ENCODE assay signal across 17 cellular contexts in the genomic region with DNA sequence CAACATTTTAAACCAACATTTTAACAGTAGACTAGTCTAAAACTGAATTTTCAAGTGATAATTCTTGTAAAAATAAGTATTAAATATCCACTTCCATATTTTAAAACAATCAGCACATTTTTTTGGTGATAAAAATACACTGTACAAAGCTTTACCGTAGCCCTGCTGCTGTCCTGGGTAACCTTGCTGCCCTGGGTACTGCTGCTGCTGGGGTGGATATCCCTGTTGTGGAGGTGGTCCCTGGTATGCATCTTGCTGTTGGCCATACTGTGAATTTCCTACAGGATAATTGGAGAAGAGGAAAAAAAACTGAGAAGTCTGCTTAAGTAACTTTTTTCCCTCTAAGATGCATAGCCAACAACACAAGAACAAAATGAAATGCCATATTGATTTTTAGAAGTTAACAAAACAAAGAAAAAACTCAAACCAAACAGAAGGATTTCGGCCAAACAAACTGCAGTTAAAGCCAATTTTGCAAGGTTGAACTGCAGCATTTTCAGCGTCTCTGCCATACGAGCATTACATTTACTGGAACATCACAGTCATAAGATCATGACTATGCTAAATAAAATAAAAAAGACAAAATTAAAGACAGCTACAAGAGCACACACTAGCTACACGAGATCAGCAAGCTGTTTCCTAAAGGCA. TPM values are rescaled to one million over a fixed set of nuclear protein-coding genes. Genes with fewer than 3 reads are reported as not detected.
DNase-seq lines count a peak whose midpoint lies in the region; ATAC-seq and TF ChIP-seq lines count a peak whose summit lies in the region.
"Had no signal": no experiment of that assay in that cellular context is flagged by ENCODE, and none has a peak within 500 bp of the region (broad histone marks: within the 10 kb centered on the region; RNA-seq: fewer than 3 reads in every experiment).

No MANE protein-coding gene starts in this region.

- no peak for DNase-seq in activated naive CD4-positive, alpha-beta T cell treated with Interleukin-2 at 50 U/mL for 16 hours
- DNase-seq in endodermal cell (no peak), nephron progenitor cell (no peak), lower lobe of right lung (no peak), amniotic stem cell (lab: John Stamatoyannopoulos, UW) (no peak)
- DNase-seq: 8988T; AML-193; Caco-2; CD8-positive, alpha-beta memory T cell; DMS53; GF-D8; GM23248 had no signal

- no peak overlapping the region for H3K4me3 Mint-ChIP-seq in activated naive CD4-positive, alpha-beta T cell treated with anti-CD3 and anti-CD28 coated beads, Interleukin-2, amount 50 U/mL, for 24 hours
- H3K4me3 Mint-ChIP-seq in endodermal cell (no peak overlapping the region), nephron progenitor cell (no peak overlapping the region)
- H3K4me3 Mint-ChIP-seq: CD8-positive, alpha-beta memory T cell had no signal

- H3K9ac ChIP-seq in HUES64 (ENCODE audit: low read depth, low read length): no peak overlapping the region
- no peak overlapping the region for H3K9ac ChIP-seq in endodermal cell (ENCODE audit: extremely low read depth, low read length, poor library complexity, severe bottlenecking)
- H3K9ac ChIP-seq: BLaER1, GM23248 had no signal

- TF ChIP-seq CTCF in endodermal cell (conservative IDR thresholded peaks at IDR 0.05) (no peak), nephron progenitor cell (IDR thresholded peaks at IDR 0.05) (no peak), lower lobe of right lung (IDR thresholded peaks at IDR 0.05) (no peak)

- WGBS in HUES64: 96% methylated on average over 4 of the region's 5 CpGs
- 96 to 100% methylated on average over 1 to 4 of the region's 5 CpGs for WGBS in endodermal cell (ENCODE audit: insufficient coverage in 1 of 2, insufficient read length in 1 of 2), 2 experiments

- H3K27me3 ChIP-seq in HUES64 (ENCODE audit: insufficient read depth, low read length) (no peaks in the 10 kb centered on the region), endodermal cell (ENCODE audit: control insufficient read depth, insufficient read depth, low read length, poor library complexity, severe bottlenecking) (no peaks in the 10 kb centered on the region), lower lobe of right lung (ENCODE audit: low read depth) (no peaks in the 10 kb centered on the region)
- H3K27me3 ChIP-seq: BLaER1 had no signal

- H3K9me3 Mint-ChIP-seq in activated naive CD4-positive, alpha-beta T cell treated with anti-CD3 and anti-CD28 coated beads, Interleukin-2, amount 50 U/mL, for 24 hours: no peaks in the 10 kb centered on the region
- no peaks in the 10 kb centered on the region for H3K9me3 Mint-ChIP-seq in endodermal cell
- H3K9me3 Mint-ChIP-seq in nephron progenitor cell: no peaks in the 10 kb centered on the region
- H3K9me3 Mint-ChIP-seq: CD8-positive, alpha-beta memory T cell had no signal

- peak overlapping the region; percentile 30 for H3K27ac Mint-ChIP-seq in activated naive CD4-positive, alpha-beta T cell treated with anti-CD3 and anti-CD28 coated beads, Interleukin-2, amount 50 U/mL, for 24 hours
- H3K27ac Mint-ChIP-seq in endodermal cell (peak overlapping the region; percentile 52), nephron progenitor cell (peak overlapping the region; percentile 12)

- H3K36me3 ChIP-seq in HUES64 (ENCODE audit: insufficient read depth, low read length) (peaks cover 84% of the 10 kb centered on the region), endodermal cell (ENCODE audit: control insufficient read depth, insufficient read depth, low read length) (peaks cover 83% of the 10 kb centered on the region), lower lobe of right lung (peaks cover 80% of the 10 kb centered on the region)

- no peak overlapping the region for H3K4me3 ChIP-seq in HUES64 (ENCODE audit: low read length)
- no peak overlapping the region for H3K4me3 ChIP-seq in endodermal cell (ENCODE audit: low read length)
- no peak overlapping the region for H3K4me3 ChIP-seq in lower lobe of right lung
- H3K4me3 ChIP-seq: BLaER1, GM23248, HAP-1 had no signal

- H3K4me1 Mint-ChIP-seq in activated naive CD4-positive, alpha-beta T cell treated with anti-CD3 and anti-CD28 coated beads, Interleukin-2, amount 50 U/mL, for 24 hours: peaks cover 4% of the 10 kb centered on the region
- H3K4me1 Mint-ChIP-seq in endodermal cell: peaks cover 16% of the 10 kb centered on the region
- H3K4me1 Mint-ChIP-seq in nephron progenitor cell: no peaks in the 10 kb centered on the region

- H3K27ac ChIP-seq in HUES64 (ENCODE audit: low read depth, low read length): peak overlapping the region; percentile 1; the same call in 1 of the 2 replicates
- H3K27ac ChIP-seq in endodermal cell (ENCODE audit: low read depth, low read length): no peak overlapping the region
- no peak overlapping the region for H3K27ac ChIP-seq in lower lobe of right lung
- H3K27ac ChIP-seq: BLaER1, GM23248 had no signal

- intact Hi-C loops in lower lobe of right lung (cut with DNase I): no loop called here

- H3K9me3 ChIP-seq in HUES64 (ENCODE audit: insufficient read depth, low read depth, low read length): no peaks in the 10 kb centered on the region
- no peaks in the 10 kb centered on the region for H3K9me3 ChIP-seq in endodermal cell (ENCODE audit: control insufficient read depth, low read length)
- H3K9me3 ChIP-seq in lower lobe of right lung: no peaks in the 10 kb centered on the region
- H3K9me3 ChIP-seq: BLaER1, Caco-2, HAP-1 had no signal

- H3K36me3 Mint-ChIP-seq in activated naive CD4-positive, alpha-beta T cell treated with anti-CD3 and anti-CD28 coated beads, Interleukin-2, amount 50 U/mL, for 24 hours: peaks cover 37% of the 10 kb centered on the region
- H3K36me3 Mint-ChIP-seq in endodermal cell (ENCODE audit: low read depth) (peaks cover 61% of the 10 kb centered on the region), nephron progenitor cell (ENCODE audit: low read depth) (peaks cover 76% of the 10 kb centered on the region)

- no peaks in the 10 kb centered on the region for H3K27me3 Mint-ChIP-seq in activated naive CD4-positive, alpha-beta T cell treated with anti-CD3 and anti-CD28 coated beads, Interleukin-2, amount 50 U/mL, for 24 hours
- no peaks in the 10 kb centered on the region for H3K27me3 Mint-ChIP-seq in endodermal cell (ENCODE audit: insufficient read depth)
- no peaks in the 10 kb centered on the region for H3K27me3 Mint-ChIP-seq in nephron progenitor cell (ENCODE audit: low read depth, poor library complexity)
- H3K27me3 Mint-ChIP-seq: CD8-positive, alpha-beta memory T cell had no signal

- peaks cover 30% of the 10 kb centered on the region for H3K4me1 ChIP-seq in HUES64 (ENCODE audit: insufficient read depth, low read length)
- H3K4me1 ChIP-seq in endodermal cell (ENCODE audit: control insufficient read depth, insufficient read depth, low read length): peaks cover 4% of the 10 kb centered on the region
- no peaks in the 10 kb centered on the region for H3K4me1 ChIP-seq in lower lobe of right lung
- H3K4me1 ChIP-seq: BLaER1, Caco-2 had no signal

- ATAC-seq in GM21447 (IDR thresholded peaks at IDR 0.05; ENCODE audit: unreplicated experiment) (no peak), lower lobe of right lung (no peak)

RNA-seq across cellular contexts. Expression of a gene that starts 55.4 kb away (rescaled TPM):
- polyA plus RNA-seq in HUES64 (2013, experiment 1 of 2): 60.6 TPM
- 65.2 TPM for polyA plus RNA-seq in HUES64 (2013, experiment 2 of 2)
- total RNA-seq in endodermal cell (10 to 100 TPM; 84.9 to 87.6 TPM), lower lobe of right lung (57.1 TPM)
- polyA plus RNA-seq in endodermal cell (2013, experiment 1 of 2): 81.9 TPM
- polyA plus RNA-seq in endodermal cell (2013, experiment 2 of 2): 80.9 TPM
